ENCODE assay signal across 1 cellular context in genomic region chr17:82098169-82098938, GRCh38.
A peak's percentile ranks its signal among the peaks of the same experiment; 100 is the strongest.
TF ChIP-seq lines count a peak whose summit lies in the region.

Gene FASN (minus strand): TSS chr17:82098236. CDS start chr17:82096445, 1,791 bp downstream.

TF ChIP-seq in HepG2, 621 proteins besides CTCF, POLR2A, EP300 and RAD21 (continued from another document and continues in another):
- TF ChIP-seq ZNF407 (CRISPR knock-in tag; IDR thresholded peaks at IDR 0.05; ENCODE audit: not compliant biosample characterization) (peak; percentile 52), ADNP (CRISPR knock-in tag; IDR thresholded peaks at IDR 0.05) (peak; percentile 30; the same call in 1 of the 2 replicates), HMGA1 (CRISPR knock-in tag; conservative IDR thresholded peaks at IDR 0.05) (no peak), FOXK2 (IDR thresholded peaks at IDR 0.05) (no peak), ZNF326 (CRISPR knock-in tag; IDR thresholded peaks at IDR 0.05; ENCODE audit: borderline replicate concordance) (no peak), PRMT3 (CRISPR knock-in tag; IDR thresholded peaks at IDR 0.05; ENCODE audit: borderline replicate concordance, low read depth) (no peak; the same call in 1 of the 2 replicates), ZUFSP (CRISPR knock-in tag; IDR thresholded peaks at IDR 0.05; ENCODE audit: borderline replicate concordance) (no peak), FOXC1 (CRISPR knock-in tag; IDR thresholded peaks at IDR 0.05; ENCODE audit: borderline replicate concordance) (no peak; the same call in 1 of the 2 replicates), PRPF4 (IDR thresholded peaks at IDR 0.05; ENCODE audit: low read depth, low read length, poor library complexity, severe bottlenecking) (no peak), ZNF142 (CRISPR knock-in tag; IDR thresholded peaks at IDR 0.05) (peak; percentile 84), TBX3 (IDR thresholded peaks at IDR 0.05; ENCODE audit: borderline replicate concordance) (no peak), ZBTB37 (CRISPR knock-in tag; IDR thresholded peaks at IDR 0.05) (no peak), NONO (IDR thresholded peaks at IDR 0.05) (no peak), NONO (CRISPR knock-in tag; conservative IDR thresholded peaks at IDR 0.05) (peak; percentile 62), ARHGAP35 (CRISPR knock-in tag; IDR thresholded peaks at IDR 0.05; ENCODE audit: borderline replicate concordance) (no peak), ZNF558 (CRISPR knock-in tag; IDR thresholded peaks at IDR 0.05; ENCODE audit: borderline replicate concordance) (no peak; the same call in 1 of the 2 replicates), ZNF564 (CRISPR knock-in tag; IDR thresholded peaks at IDR 0.05) (peak; percentile 65; the same call in 1 of the 2 replicates), ZNF431 (CRISPR knock-in tag; IDR thresholded peaks at IDR 0.05; ENCODE audit: borderline replicate concordance, low read depth) (peak; percentile 75; the same call in 1 of the 2 replicates), PAWR (CRISPR knock-in tag; IDR thresholded peaks at IDR 0.05; ENCODE audit: borderline replicate concordance) (0 out of 2 replicates have a peak, but pooled peaks have one; percentile 18), NR1H2 (CRISPR knock-in tag; IDR thresholded peaks at IDR 0.05; ENCODE audit: borderline replicate concordance, low read depth) (no peak), ZNF205 (CRISPR knock-in tag; IDR thresholded peaks at IDR 0.05) (no peak), ZNF253 (CRISPR knock-in tag; IDR thresholded peaks at IDR 0.05; ENCODE audit: borderline replicate concordance) (peak; percentile 59; the same call in 1 of the 2 replicates), LCORL (IDR thresholded peaks at IDR 0.05) (no peak), LCORL (CRISPR knock-in tag; IDR thresholded peaks at IDR 0.05) (0 out of 2 replicates have a peak, but pooled peaks have one; percentile 32), ZNF17 (CRISPR knock-in tag; IDR thresholded peaks at IDR 0.05) (no peak), RORA (CRISPR knock-in tag; IDR thresholded peaks at IDR 0.05) (no peak)
- TF ChIP-seq, protein P1, sequence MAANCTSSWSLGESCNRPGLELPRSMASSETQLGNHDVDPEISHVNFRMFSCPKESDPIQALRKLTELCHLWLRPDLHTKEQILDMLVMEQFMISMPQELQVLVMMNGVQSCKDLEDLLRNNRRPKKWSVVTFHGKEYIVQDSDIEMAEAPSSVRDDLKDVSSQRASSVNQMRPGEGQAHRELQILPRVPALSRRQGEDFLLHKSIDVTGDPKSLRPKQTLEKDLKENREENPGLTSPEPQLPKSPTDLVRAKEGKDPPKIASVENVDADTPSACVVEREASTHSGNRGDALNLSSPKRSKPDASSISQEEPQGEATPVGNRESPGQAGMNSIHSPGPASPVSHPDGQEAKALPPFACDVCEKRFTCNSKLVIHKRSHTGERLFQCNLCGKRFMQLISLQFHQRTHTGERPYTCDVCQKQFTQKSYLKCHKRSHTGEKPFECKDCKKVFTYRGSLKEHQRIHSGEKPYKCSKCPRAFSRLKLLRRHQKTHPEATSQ (CRISPR knock-in tag; IDR thresholded peaks at IDR 0.05; ENCODE audit: borderline replicate concordance) = 0 out of 2 replicates have a peak, but pooled peaks have one; percentile 16
- TF ChIP-seq, protein P2, sequence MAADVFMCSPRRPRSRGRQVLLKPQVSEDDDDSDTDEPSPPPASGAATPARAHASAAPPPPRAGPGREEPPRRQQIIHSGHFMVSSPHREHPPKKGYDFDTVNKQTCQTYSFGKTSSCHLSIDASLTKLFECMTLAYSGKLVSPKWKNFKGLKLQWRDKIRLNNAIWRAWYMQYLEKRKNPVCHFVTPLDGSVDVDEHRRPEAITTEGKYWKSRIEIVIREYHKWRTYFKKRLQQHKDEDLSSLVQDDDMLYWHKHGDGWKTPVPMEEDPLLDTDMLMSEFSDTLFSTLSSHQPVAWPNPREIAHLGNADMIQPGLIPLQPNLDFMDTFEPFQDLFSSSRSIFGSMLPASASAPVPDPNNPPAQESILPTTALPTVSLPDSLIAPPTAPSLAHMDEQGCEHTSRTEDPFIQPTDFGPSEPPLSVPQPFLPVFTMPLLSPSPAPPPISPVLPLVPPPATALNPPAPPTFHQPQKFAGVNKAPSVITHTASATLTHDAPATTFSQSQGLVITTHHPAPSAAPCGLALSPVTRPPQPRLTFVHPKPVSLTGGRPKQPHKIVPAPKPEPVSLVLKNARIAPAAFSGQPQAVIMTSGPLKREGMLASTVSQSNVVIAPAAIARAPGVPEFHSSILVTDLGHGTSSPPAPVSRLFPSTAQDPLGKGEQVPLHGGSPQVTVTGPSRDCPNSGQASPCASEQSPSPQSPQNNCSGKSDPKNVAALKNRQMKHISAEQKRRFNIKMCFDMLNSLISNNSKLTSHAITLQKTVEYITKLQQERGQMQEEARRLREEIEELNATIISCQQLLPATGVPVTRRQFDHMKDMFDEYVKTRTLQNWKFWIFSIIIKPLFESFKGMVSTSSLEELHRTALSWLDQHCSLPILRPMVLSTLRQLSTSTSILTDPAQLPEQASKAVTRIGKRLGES (CRISPR knock-in tag; IDR thresholded peaks at IDR 0.05; ENCODE audit: borderline replicate concordance) = 0 out of 2 replicates have a peak, but pooled peaks have one; percentile 52
